Comparison of ENCODE assay signal across 27 cellular contexts in genomic region chr15:77386626-77387025, GRCh38.
"Had no signal": no experiment of that assay in that cellular context is flagged by ENCODE, and none has a peak within 500 bp of the region (broad histone marks: within the 10 kb centered on the region; RNA-seq: fewer than 3 reads in every experiment).

No MANE protein-coding gene starts in this region.

- FAIRE-seq: astrocyte had no signal

- H3K9me3 ChIP-seq: MG63 had no signal

- H3K36me3 ChIP-seq: cardiac muscle cell, MG63 had no signal

- H3K27ac ChIP-seq: cardiac muscle cell, SK-N-MC, VCaP had no signal

- H3K27me3 ChIP-seq: cardiac muscle cell, MG63 had no signal

- DNase-seq: activated CD4-positive, alpha-beta memory T cell treated with anti-CD3 and anti-CD28 coated beads, Interleukin-2, amount 10 ng/mL, durations not matched to agents 7 days and 5 days; activated CD4-positive, alpha-beta T cell treated with anti-CD3 and anti-CD28 coated beads, Interleukin-2, amount 50 U/mL, for 1 hour; activated CD4-positive, CD25-positive, alpha-beta regulatory T cell; activated gamma-delta T cell; activated naive CD4-positive, alpha-beta T cell treated with anti-CD3 and anti-CD28 coated beads for 36 hours; activated T-cell treated with anti-CD3 and anti-CD28 coated beads for 4 hours; activated T-cell treated with anti-CD3 and anti-CD28 coated beads, Interleukin-2, amount 50 U/mL, for 48 hours; amygdala; MG63; NCI-H1092 treated with DMSO at 0.1 percent for 48 hours; NCI-H1417 treated with DMSO at 0.1 percent for 48 hours; NCI-H1694; NCI-H2029; NCI-H2107; NCI-H446 treated with DMSO at 0.1 percent for 48 hours; NCI-H524 treated with DMSO at 0.1 percent for 48 hours; NK-92 treated with Interleukin-12 subunit alpha and Interleukin-12 subunit beta, amount 100 ng/mL, for 24 hours; OCI-M1; RPMI8226; T-cell had no signal

- ATAC-seq: activated T-helper 17 cell treated with anti-CD3 and anti-CD28 coated beads, Interleukin-2, amount 50 U/mL, for 72 hours; Panc1; Right ventricle myocardium inferior; T-cell had no signal

- H3K4me3 ChIP-seq: cardiac muscle cell, MG63, SK-N-MC had no signal
